11 cellular contexts compared by ENCODE assay signal in the genomic region with DNA sequence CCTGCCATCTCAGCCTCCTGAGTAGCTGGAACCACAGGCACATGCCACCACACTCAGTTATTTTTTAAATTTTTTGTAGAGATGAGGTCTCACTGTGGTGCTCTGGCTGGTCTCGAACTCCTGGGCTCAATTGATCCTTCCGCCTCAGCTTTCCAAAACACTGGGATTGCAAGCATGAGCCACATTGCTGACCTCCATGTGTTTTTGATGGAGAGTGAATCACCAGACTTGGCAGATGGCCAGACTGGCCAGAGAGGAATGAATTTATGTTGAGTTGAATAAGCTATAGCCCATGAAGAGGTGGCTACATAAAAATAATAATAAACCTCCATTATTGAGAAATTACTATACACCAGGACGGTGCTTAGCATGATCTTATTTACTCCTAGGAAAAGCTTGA.
A peak's percentile ranks its signal among the peaks of the same experiment; 100 is the strongest.
DNase-seq lines count a peak whose midpoint lies in the region; ATAC-seq and TF ChIP-seq lines count a peak whose summit lies in the region.
"Had no signal": no experiment of that assay in that cellular context is flagged by ENCODE, and none has a peak within 500 bp of the region (broad histone marks: within the 10 kb centered on the region; RNA-seq: fewer than 3 reads in every experiment).

No MANE protein-coding gene starts in this region.

- no peak for TF ChIP-seq RAD21 in Ishikawa (IDR thresholded peaks at IDR 0.05; ENCODE audit: low read depth)

- POLR2A ChIA-PET in RWPE1 (lab: Yijun Ruan, JAX; ENCODE audit: low non-redundant PET): no interaction called here

- 77 to 80% methylated on average over 3 of the region's 3 CpGs for WGBS in lung, 2 donors
- WGBS in suprapubic skin: 88% methylated on average over 3 of the region's 3 CpGs

- CTCF ChIA-PET in RWPE1 (lab: Yijun Ruan, JAX): interaction anchor here (1.6 kb wide), 1 partner anchor 9 kb away, joined by 6 read pairs; no protein-coding TSS in a partner anchor

- H3K4me1 ChIP-seq in lung (ENCODE audit: control insufficient read depth in 2 of 2, insufficient read depth in 2 of 2, low read length in 2 of 2): peaks cover 0 to 4% of the 10 kb centered on the region in 2 donors
- H3K4me1 ChIP-seq in suprapubic skin: peaks cover 7% of the 10 kb centered on the region
- H3K4me1 ChIP-seq: vagina had no signal

- DNase-seq in DMS53 (lab: John Stamatoyannopoulos, UW): peak; percentile 59
- DNase-seq in brain pericyte (ENCODE audit: low read depth, low spot score): peak; percentile 81
- DNase-seq in lung (ENCODE audit: low spot score): peak; percentile 35
- DNase-seq in suprapubic skin (ENCODE audit: low spot score in 2 of 2): no peak
- no peak for DNase-seq in activated T-cell treated with anti-CD3 and anti-CD28 coated beads for 4 hours
- no peak for DNase-seq in RWPE1 (ENCODE audit: low spot score)
- DNase-seq: activated CD4-positive, alpha-beta T cell treated with anti-CD3 and anti-CD28 coated beads, Interleukin-2, amount 50 U/mL, for 48 hours had no signal

- H3K27ac ChIP-seq in lung (ENCODE audit: low read depth in 1 of 2, low read length in 1 of 2) (no peak overlapping the region), suprapubic skin (no peak overlapping the region), RWPE1 (no peak overlapping the region)
- H3K27ac ChIP-seq: ascending aorta, vagina had no signal

- TF ChIP-seq EP300 in Ishikawa (IDR thresholded peaks at IDR 0.05; ENCODE audit: borderline replicate concordance) (no peak), suprapubic skin (IDR thresholded peaks at IDR 0.05) (no peak)

- TF ChIP-seq CTCF in lung (IDR thresholded peaks at IDR 0.05; ENCODE audit: control extremely low read depth, extremely low read depth): no peak
- no peak for TF ChIP-seq CTCF in suprapubic skin (IDR thresholded peaks at IDR 0.05)
- no peak for TF ChIP-seq CTCF in RWPE1 (conservative IDR thresholded peaks at IDR 0.05; ENCODE audit: low read depth)

- H3K4me3 ChIP-seq in lung (no peak overlapping the region), suprapubic skin (no peak overlapping the region)
- H3K4me3 ChIP-seq: ascending aorta, vagina had no signal

- TF ChIP-seq POLR2A in suprapubic skin (IDR thresholded peaks at IDR 0.05): no peak

- H3K27me3 ChIP-seq in lung (ENCODE audit: control insufficient read depth, insufficient read depth) (no peaks in the 10 kb centered on the region), suprapubic skin (no peaks in the 10 kb centered on the region)
- H3K27me3 ChIP-seq: ascending aorta, vagina had no signal

- no peaks in the 10 kb centered on the region for H3K36me3 ChIP-seq in lung (ENCODE audit: control insufficient read depth in 2 of 2, insufficient read depth in 2 of 2, low read length in 2 of 2)
- no peaks in the 10 kb centered on the region for H3K36me3 ChIP-seq in suprapubic skin
- H3K36me3 ChIP-seq: ascending aorta, vagina had no signal

- no peak for ATAC-seq in lung (ENCODE audit: insufficient read depth, low FRiP score)
- no peak for ATAC-seq in HG03139 (IDR thresholded peaks at IDR 0.05; ENCODE audit: unreplicated experiment)

- H3K9me3 ChIP-seq in lung (ENCODE audit: control insufficient read depth in 2 of 2, insufficient read depth in 1 of 2, low read length in 1 of 2): no peaks in the 10 kb centered on the region
- H3K9me3 ChIP-seq in suprapubic skin: no peaks in the 10 kb centered on the region
- H3K9me3 ChIP-seq: ascending aorta, vagina had no signal

TF ChIP-seq in Ishikawa, 13 proteins besides CTCF, POLR2A, EP300 and RAD21:
- TF ChIP-seq, protein P1, sequence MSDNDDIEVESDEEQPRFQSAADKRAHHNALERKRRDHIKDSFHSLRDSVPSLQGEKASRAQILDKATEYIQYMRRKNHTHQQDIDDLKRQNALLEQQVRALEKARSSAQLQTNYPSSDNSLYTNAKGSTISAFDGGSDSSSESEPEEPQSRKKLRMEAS (IDR thresholded peaks at IDR 0.05): no peak
- TF ChIP-seq NFIC (IDR thresholded peaks at IDR 0.05): peak; percentile 60; the same call in 1 of the 2 replicates

Comparison
In these comparisons a context has a peak if more than half of its experiments do, and no peak if none do; other contexts are left out.
1. DNase-seq: peak in DMS53 (single experiment), brain pericyte (single experiment) and lung (single experiment); none in suprapubic skin (0 of 2), activated T-cell treated with anti-CD3 and anti-CD28 coated beads for 4 hours (single experiment) and RWPE1 (single experiment).